23 cellular contexts compared by ENCODE assay signal in genomic region chr16:68468849-68469248, GRCh38. TPM values are rescaled to one million over a fixed set of nuclear protein-coding genes. Genes with fewer than 3 reads are reported as not detected.
DNase-seq lines count a peak whose midpoint lies in the region; ATAC-seq and TF ChIP-seq lines count a peak whose summit lies in the region.
"Had no signal": no experiment of that assay in that cellular context is flagged by ENCODE, and none has a peak within 500 bp of the region (broad histone marks: within the 10 kb centered on the region; RNA-seq: fewer than 3 reads in every experiment).

No MANE protein-coding gene starts in this region.

- H3K4me3 ChIP-seq in left ventricle myocardium inferior (no peak overlapping the region), OCI-LY3 (ENCODE audit: low read length) (no peak overlapping the region), mucosa of descending colon (no peak overlapping the region)
- H3K4me3 ChIP-seq: Peyer's patch, SK-N-MC, testis had no signal

- intact Hi-C loops in left ventricle myocardium inferior (cut with micrococcal nuclease): no loop called here
- intact Hi-C loops in cardiac septum (cut with DNase I): no loop called here
- intact Hi-C loops in mucosa of descending colon (cut with DNase I, micrococcal nuclease): no loop called here

- no peak overlapping the region for H2AFZ ChIP-seq in OCI-LY3 (ENCODE audit: low read depth, low read length)

- H3K4me2 ChIP-seq in OCI-LY3 (ENCODE audit: low read length): peak overlapping the region; percentile 94

- no peak for DNase-seq in left ventricle myocardium inferior
- DNase-seq in cardiac septum (ENCODE audit: low spot score): no peak
- DNase-seq in mucosa of descending colon: peak in 1 of 3 donors; percentile 18
- no peak for DNase-seq in globus pallidus (ENCODE audit: low spot score)
- no peak for DNase-seq in HCEC 1CT
- DNase-seq in A172 (ENCODE audit: low spot score): no peak
- no peak for DNase-seq in NCI-H748 treated with DMSO at 0.1 percent for 48 hours (lab: John Stamatoyannopoulos, UW)
- DNase-seq: Calu3; cerebellar nuclear complex; effector memory CD4-positive, alpha-beta T cell; esophagus squamous epithelium; Kasumi-1; NCI-H2171; NCI-H69; nucleus accumbens; Peyer's patch; retina; stimulated activated CD4-positive, alpha-beta T cell treated with anti-CD3 and anti-CD28 coated beads, Interleukin-15, amount 100 ng/mL, for 24 hours; T1000; testis had no signal

- peak overlapping the region; percentile 66 for H3K27ac ChIP-seq in left ventricle myocardium inferior (replicated peaks)
- H3K27ac ChIP-seq in OCI-LY3 (ENCODE audit: low read length): peak overlapping the region; percentile 98
- H3K27ac ChIP-seq: ascending aorta, SK-N-MC had no signal

- H4K20me1 ChIP-seq in OCI-LY3 (ENCODE audit: insufficient read depth, low read length): no peaks in the 10 kb centered on the region

- ATAC-seq in mucosa of descending colon: peak; percentile 64

- H3K9ac ChIP-seq in OCI-LY3 (ENCODE audit: low read length): peak overlapping the region; percentile 96

- H3K4me1 ChIP-seq in left ventricle myocardium inferior: peaks cover 31% of the 10 kb centered on the region
- H3K4me1 ChIP-seq in OCI-LY3 (ENCODE audit: low read length): peaks cover 82% of the 10 kb centered on the region
- H3K4me1 ChIP-seq in mucosa of descending colon (ENCODE audit: low read depth): peaks cover 20% of the 10 kb centered on the region

- TF ChIP-seq CTCF in left ventricle myocardium inferior (IDR thresholded peaks at IDR 0.05; ENCODE audit: borderline replicate concordance) (no peak), OCI-LY3 (IDR thresholded peaks at IDR 0.05; ENCODE audit: low read depth, low read length) (no peak), mucosa of descending colon (IDR thresholded peaks at IDR 0.05) (no peak)

- no peaks in the 10 kb centered on the region for H3K79me2 ChIP-seq in OCI-LY3 (ENCODE audit: low read length)

- H3K27me3 ChIP-seq in left ventricle myocardium inferior (ENCODE audit: low read depth) (no peaks in the 10 kb centered on the region), OCI-LY3 (ENCODE audit: low read depth, low read length) (no peaks in the 10 kb centered on the region)
- H3K27me3 ChIP-seq: ascending aorta, Peyer's patch, testis had no signal

- H3K36me3 ChIP-seq in left ventricle myocardium inferior (no peaks in the 10 kb centered on the region), OCI-LY3 (replicated peaks; ENCODE audit: low read depth, low read length) (no peaks in the 10 kb centered on the region), mucosa of descending colon (ENCODE audit: low read depth) (no peaks in the 10 kb centered on the region)
- H3K36me3 ChIP-seq: ascending aorta, esophagus squamous epithelium, Peyer's patch had no signal

- H3K9me3 ChIP-seq in left ventricle myocardium inferior (replicated peaks) (no peaks in the 10 kb centered on the region), OCI-LY3 (ENCODE audit: insufficient read depth, low read length) (no peaks in the 10 kb centered on the region), mucosa of descending colon (no peaks in the 10 kb centered on the region)
- H3K9me3 ChIP-seq: ascending aorta, esophagus squamous epithelium, Peyer's patch, testis had no signal

RNA-seq across cellular contexts. Expression of gene SMPD3, which starts 20.5 kb away (rescaled TPM):
- total RNA-seq in left ventricle myocardium inferior: 0.16 TPM
- not detected for total RNA-seq in cardiac septum
- 10 to 100 TPM; 31.8 to 82.7 (median 62.3) TPM for total RNA-seq in mucosa of descending colon
- 0.12 and 0.65 TPM in 2 replicates for total RNA-seq in A172 (2014; rRNA removed; shearing (Covaris generic))
- total RNA-seq: ascending aorta had no signal

Comparison
In these comparisons a context has a peak if more than half of its experiments do, and no peak if none do; other contexts are left out.
1. RNA of gene SMPD3, which starts 20.5 kb away (total RNA-seq): 31.8 to 82.7 TPM in mucosa of descending colon; 0.12 to 0.65 TPM in A172, 0.16 TPM in left ventricle myocardium inferior (single experiment) and not detected in cardiac septum (single experiment); every median in the first group is over 10 times any median in the second.